Comparison of ENCODE assay signal across 29 cellular contexts in genomic region chr5:119465640-119466039, GRCh38.
"Had no signal": no experiment of that assay in that cellular context is flagged by ENCODE, and none has a peak within 500 bp of the region (broad histone marks: within the 10 kb centered on the region; RNA-seq: fewer than 3 reads in every experiment).

No MANE protein-coding gene starts in this region.

- H3K4me3 Mint-ChIP-seq: stimulated activated effector memory CD8-positive, alpha-beta T cell treated with anti-CD3 and anti-CD28 coated beads, Interleukin-12 subunit alpha, Interleukin-12 subunit beta, amount 100 ng/mL, for 72 hours; stimulated activated memory B cell treated with anti-CD40 and anti-IgM and Interleukin-4, amounts not matched to agents 10 μg/mL and 1 μg/mL and 100 μg/mL, for 72 hours; stimulated activated naive B cell treated with anti-CD40 and anti-IgM and Interleukin-4, amounts not matched to agents 10 μg/mL and 1 μg/mL and 100 μg/mL, for 72 hours; stimulated activated naive CD8-positive, alpha-beta T cell treated with anti-CD3 and anti-CD28 coated beads, Interleukin-15, amount 100 ng/mL, for 72 hours; stimulated activated naive CD8-positive, alpha-beta T cell treated with anti-CD3 and anti-CD28 coated beads, Interleukin-15, Interleukin-2, amounts not matched to agents 100 ng/mL and 50 ng/mL, for 24 hours; type B pancreatic cell had no signal

- DNase-seq: stimulated activated CD4-positive, alpha-beta T cell treated with anti-CD3 and anti-CD28 coated beads, Interleukin-2, amount 100 ng/mL, for 48 hours; stimulated activated CD4-positive, alpha-beta T cell treated with anti-CD3 and anti-CD28 coated beads, Interleukin-4, amount 100 ng/mL, for 1 hour; stimulated activated CD4-positive, alpha-beta T cell treated with anti-CD3 and anti-CD28 coated beads, Interleukin-4, amount 100 ng/mL, for 24 hours; stimulated activated CD4-positive, alpha-beta T cell treated with anti-CD3 and anti-CD28 coated beads, Interleukin-4, amount 100 ng/mL, for 4 hours; stimulated activated CD8-positive, alpha-beta memory T cell treated with anti-CD3 and anti-CD28 coated beads, Interleukin-4, amount 100 ng/mL, for 48 hours; stimulated activated naive B cell treated with anti-CD40 and anti-IgM and Interleukin-4, amounts not matched to agents 10 μg/mL and 1 μg/mL and 100 μg/mL, for 72 hours; stimulated activated naive CD4-positive, alpha-beta T cell; stimulated activated naive CD4-positive, alpha-beta T cell treated with Interleukin-2 at 50 U/mL for 16 hours; stimulated activated naive CD8-positive, alpha-beta T cell treated with anti-CD3 and anti-CD28 coated beads, Interleukin-15, amount 100 ng/mL, for 72 hours; stimulated activated naive CD8-positive, alpha-beta T cell treated with anti-CD3 and anti-CD28 coated beads, Interleukin-15, Interleukin-2, amounts not matched to agents 100 U/mL and 50 U/mL, for 24 hours; stomach; substantia nigra; testis; thyroid gland; tibial artery; transverse colon; trophoblast cell; upper lobe of left lung; upper lobe of right lung; uterus had no signal

- FAIRE-seq: urothelium cell line had no signal

- H3K4me3 ChIP-seq: stomach, suprapubic skin, testis, thoracic aorta, thyroid gland, tibial artery, tibial nerve, transverse colon, upper lobe of left lung, upper lobe of right lung, uterus, vagina had no signal

- H3K27ac ChIP-seq: stomach, suprapubic skin, testis, thoracic aorta, thyroid gland, tibial artery, tibial nerve, transverse colon, upper lobe of left lung, upper lobe of right lung, uterus, vagina had no signal

- H3K9me3 ChIP-seq: testis, thyroid gland had no signal

- ATAC-seq: stimulated activated effector memory CD8-positive, alpha-beta T cell treated with anti-CD3 and anti-CD28 coated beads, Interleukin-12 subunit alpha, Interleukin-12 subunit beta, amount 100 ng/mL, for 72 hours; stimulated activated memory B cell treated with anti-CD40 and anti-IgM and Interleukin-4, amounts not matched to agents 10 μg/mL and 1 μg/mL and 100 μg/mL, for 72 hours; stimulated activated naive B cell treated with anti-CD40 and anti-IgM and Interleukin-4, amounts not matched to agents 10 μg/mL and 1 μg/mL and 100 μg/mL, for 72 hours; stimulated activated naive CD8-positive, alpha-beta T cell treated with anti-CD3 and anti-CD28 coated beads, Interleukin-15, amount 100 ng/mL, for 72 hours; stimulated activated naive CD8-positive, alpha-beta T cell treated with anti-CD3 and anti-CD28 coated beads, Interleukin-15, Interleukin-2, amounts not matched to agents 100 U/mL and 50 U/mL, for 24 hours; upper lobe of right lung had no signal

- H3K27me3 ChIP-seq: stomach, suprapubic skin, testis, thyroid gland, tibial artery, tibial nerve, transverse colon, upper lobe of left lung, upper lobe of right lung, uterus, vagina had no signal

- H3K4me1 ChIP-seq: suprapubic skin, testis, thyroid gland, tibial artery, tibial nerve, upper lobe of right lung, uterus, vagina had no signal

- H3K27me3 Mint-ChIP-seq: stimulated activated memory B cell treated with anti-CD40 and anti-IgM and Interleukin-4, amounts not matched to agents 10 μg/mL and 1 μg/mL and 100 μg/mL, for 72 hours; stimulated activated naive B cell treated with anti-CD40 and anti-IgM and Interleukin-4, amounts not matched to agents 10 μg/mL and 1 μg/mL and 100 μg/mL, for 72 hours; stimulated activated naive CD8-positive, alpha-beta T cell treated with anti-CD3 and anti-CD28 coated beads, Interleukin-15, amount 100 ng/mL, for 72 hours; stimulated activated naive CD8-positive, alpha-beta T cell treated with anti-CD3 and anti-CD28 coated beads, Interleukin-15, Interleukin-2, amounts not matched to agents 100 ng/mL and 50 ng/mL, for 24 hours; type B pancreatic cell had no signal

- H3K36me3 ChIP-seq: thyroid gland, upper lobe of right lung, uterus had no signal

- H3K27ac Mint-ChIP-seq: stimulated activated effector memory CD8-positive, alpha-beta T cell treated with anti-CD3 and anti-CD28 coated beads, Interleukin-12 subunit alpha, Interleukin-12 subunit beta, amount 100 ng/mL, for 72 hours; stimulated activated memory B cell treated with anti-CD40 and anti-IgM and Interleukin-4, amounts not matched to agents 10 μg/mL and 1 μg/mL and 100 μg/mL, for 72 hours; stimulated activated naive B cell treated with anti-CD40 and anti-IgM and Interleukin-4, amounts not matched to agents 10 μg/mL and 1 μg/mL and 100 μg/mL, for 72 hours; stimulated activated naive CD8-positive, alpha-beta T cell treated with anti-CD3 and anti-CD28 coated beads, Interleukin-15, amount 100 ng/mL, for 72 hours; stimulated activated naive CD8-positive, alpha-beta T cell treated with anti-CD3 and anti-CD28 coated beads, Interleukin-15, Interleukin-2, amounts not matched to agents 100 ng/mL and 50 ng/mL, for 24 hours; type B pancreatic cell had no signal
